8 cellular contexts compared by ENCODE assay signal in genomic region chr13:32316030-32316344, GRCh38. TPM values are rescaled to one million over a fixed set of nuclear protein-coding genes. Genes with fewer than 3 reads are reported as not detected.
DNase-seq lines count a peak whose midpoint lies in the region; ATAC-seq, FAIRE-seq and TF ChIP-seq lines count a peak whose summit lies in the region.

No MANE protein-coding gene starts in this region.

- H3K9me3 Mint-ChIP-seq in brain: no peaks in the 10 kb centered on the region

- peak overlapping the region; percentile 86 for H3K23ac ChIP-seq in IMR-90 (ENCODE audit: low read depth, low read length)

- peak overlapping the region; percentile 14 for H2AK5ac ChIP-seq in IMR-90 (ENCODE audit: low read depth, low read length)

- intact Hi-C loops in IMR-90 (cut with micrococcal nuclease): loop anchor here (5.0 kb wide), 1 partner anchor 221 kb away; the partner anchor contains the start of gene N4BP2L2

- H3K9me1 ChIP-seq in IMR-90 (ENCODE audit: insufficient read depth, low read length): no peaks in the 10 kb centered on the region; the same call in 1 of the 2 replicates

- CTCF ChIA-PET in IMR-90 (lab: Yijun Ruan, JAX): interaction anchor here (0.6 kb wide), 1 partner anchor 328 kb away, joined by 3 read pairs; no protein-coding TSS in a partner anchor

- peak overlapping the region; percentile 87 for H3K9ac ChIP-seq in IMR-90 (ENCODE audit: low read depth, low read length)

- in situ Hi-C loops in IMR-90 (cut with MboI; ENCODE audit: low sequenced_read_pairs): no loop called here

- H3K9me3 ChIP-seq in IMR-90 (ENCODE audit: control insufficient read depth, insufficient read depth, low read length): no peaks in the 10 kb centered on the region
- peaks cover 5% of the 10 kb centered on the region for H3K9me3 ChIP-seq in mesodermal cell (ENCODE audit: control insufficient read depth, low read length)

- peak overlapping the region; percentile 35; the same call in 1 of the 3 replicates for H2BK15ac ChIP-seq in IMR-90 (ENCODE audit: low read depth, low read length)

- H3K27ac ChIP-seq in IMR-90 (ENCODE audit: insufficient read depth, low read length) (peak overlapping the region; percentile 74), mesodermal cell (ENCODE audit: low read depth, low read length, severe bottlenecking) (peak overlapping the region; percentile 97)

- peak overlapping the region; percentile 16; the same call in 1 of the 2 replicates for H2BK20ac ChIP-seq in IMR-90 (ENCODE audit: low read depth, low read length)

- H2BK5ac ChIP-seq in IMR-90 (ENCODE audit: low read depth, low read length, poor library complexity, severe bottlenecking): peak overlapping the region; percentile 46

- peak overlapping the region; percentile 95 to 97 (median 96) for H3K4me3 Mint-ChIP-seq in brain

- no peaks in the 10 kb centered on the region for H4K20me1 ChIP-seq in IMR-90 (ENCODE audit: insufficient read depth, low read length)

- H3K4me3 ChIP-seq in IMR-90 (ENCODE audit: insufficient read depth, low read depth, low read length) (peak overlapping the region; percentile 64), mesodermal cell (ENCODE audit: extremely low read depth, insufficient read depth, low read length, poor library complexity, severe bottlenecking) (peak overlapping the region; percentile 69)

- peak overlapping the region; percentile 99 for H2AFZ ChIP-seq in IMR-90 (replicated peaks; ENCODE audit: low read length, poor library complexity)

- peak overlapping the region; percentile 53; the same call in 1 of the 2 replicates for H4K5ac ChIP-seq in IMR-90 (ENCODE audit: low read depth, low read length)

- peak overlapping the region; percentile 99 for H2AK9ac ChIP-seq in IMR-90 (replicated peaks; ENCODE audit: low read depth, low read length, poor library complexity)

- H3K4me1 ChIP-seq in IMR-90 (ENCODE audit: control insufficient read depth, insufficient read depth, low read length): peaks cover 3% of the 10 kb centered on the region
- no peaks in the 10 kb centered on the region for H3K4me1 ChIP-seq in mesodermal cell (ENCODE audit: control insufficient read depth, insufficient read depth, low read length, poor library complexity, severe bottlenecking)

- DNase-seq in GM12891 (ENCODE audit: insufficient read length, low spot score): peak; percentile 11
- no peak for DNase-seq in IMR-90
- no peak for DNase-seq in NCI-H1436 treated with DMSO at 0.1 percent for 48 hours (lab: John Stamatoyannopoulos, UW)
- DNase-seq in HT-29 (ENCODE audit: low spot score): no peak
- DNase-seq in globus pallidus (ENCODE audit: low spot score): no peak

- no peak for TF ChIP-seq RAD21 in IMR-90 (IDR thresholded peaks at IDR 0.05; ENCODE audit: low read length)

- H3K4me1 Mint-ChIP-seq in brain: peaks cover 20% of the 10 kb centered on the region

- peak overlapping the region; percentile 88 for H3K56ac ChIP-seq in IMR-90 (ENCODE audit: extremely low read depth, insufficient read depth, low read length)

- peak; percentile 52 for ATAC-seq in GM21529 (IDR thresholded peaks at IDR 0.05; ENCODE audit: unreplicated experiment)
- ATAC-seq in IMR-90 (ENCODE audit: low read depth): peak; percentile 50

- 4% methylated on average over 5 of the region's 13 CpGs; no CpG with 5 or more reads in 1 of the 2 experiments for WGBS in IMR-90 (ENCODE audit: extremely low coverage in 2 of 2, insufficient read length in 1 of 2), 2 experiments
- 3 to 7% methylated on average over 7 to 11 of the region's 13 CpGs for WGBS in mesodermal cell (ENCODE audit: insufficient coverage in 2 of 2), 2 experiments

- dilution Hi-C loops in IMR-90 (cut with HindIII; ENCODE audit: low sequenced_read_pairs, unreplicated experiment): no loop called here

- FAIRE-seq in GM12891 (lab: Jason Lieb, UNC): no peak

- peak overlapping the region; percentile 93 for H3K4ac ChIP-seq in IMR-90 (ENCODE audit: low read depth, low read length)

- H3K27me3 Mint-ChIP-seq in brain: peaks cover 5% of the 10 kb centered on the region

- H3K18ac ChIP-seq in IMR-90 (ENCODE audit: low read depth, low read length): peak overlapping the region; percentile 58

- H3K36me3 ChIP-seq in IMR-90 (ENCODE audit: control insufficient read depth, insufficient read depth, low read length) (no peaks in the 10 kb centered on the region), mesodermal cell (ENCODE audit: control insufficient read depth, insufficient read depth, low read length) (peaks cover 11% of the 10 kb centered on the region)

- POLR2A ChIA-PET in IMR-90 (lab: Charles Lee; ENCODE audit: unreplicated experiment): interaction anchor here (0.7 kb wide), 1 partner anchor 208 kb away, joined by 6 read pairs; no protein-coding TSS in a partner anchor

- peaks cover 0 to 23% of the 10 kb centered on the region in 2 experiments; a peak in 2 of 4 replicates for H3K79me1 ChIP-seq in IMR-90 (ENCODE audit: low read depth in 1 of 2, low read length in 2 of 2)

- peak overlapping the region; percentile 94 for H3K4me2 ChIP-seq in IMR-90 (ENCODE audit: low read depth, low read length)

- peak overlapping the region; percentile 91 to 100 (median 99) for H3K27ac Mint-ChIP-seq in brain

- BruUV-seq in IMR-90 (replicated peaks; lab: Mats Ljungman, UMichigan): TSS peak; percentile 73

- TF ChIP-seq CTCF in IMR-90 (conservative IDR thresholded peaks at IDR 0.05; ENCODE audit: low read depth, low read length): no peak
- no peak for TF ChIP-seq CTCF in brain (conservative IDR thresholded peaks at IDR 0.05)

- peak overlapping the region; percentile 70 for H2BK120ac ChIP-seq in IMR-90 (ENCODE audit: low read depth, low read length)

- TF ChIP-seq POLR2A in GM12891 (IDR thresholded peaks at IDR 0.05; ENCODE audit: low read depth, low read length): no peak; the same call in 1 of the 2 replicates
- no peak for TF ChIP-seq POLR2A in IMR-90 (IDR thresholded peaks at IDR 0.05; ENCODE audit: low read depth, low read length)

- H4K8ac ChIP-seq in IMR-90 (ENCODE audit: low read depth in 2 of 2, low read length in 2 of 2): peak overlapping the region; percentile 69 to 100

- H4K91ac ChIP-seq in IMR-90 (ENCODE audit: insufficient read depth, low read depth, low read length): peak overlapping the region; percentile 64

- peak overlapping the region; percentile 93 for H3K14ac ChIP-seq in IMR-90 (replicated peaks; ENCODE audit: low read depth, low read length)

- H3K27me3 ChIP-seq in IMR-90 (ENCODE audit: control insufficient read depth, insufficient read depth, low read length): no peaks in the 10 kb centered on the region

- no peaks in the 10 kb centered on the region for H3K36me3 Mint-ChIP-seq in brain

TF ChIP-seq in GM12891, 5 proteins besides CTCF, POLR2A, EP300 and RAD21:
- TF ChIP-seq TAF1 (IDR thresholded peaks at IDR 0.05; ENCODE audit: low read depth, low read length): no peak
- TF ChIP-seq PAX5 (IDR thresholded peaks at IDR 0.05; ENCODE audit: insufficient read depth, low read length, severe bottlenecking): no peak
- TF ChIP-seq POU2F2 (IDR thresholded peaks at IDR 0.05; ENCODE audit: low read depth, low read length): no peak
- no peak for TF ChIP-seq SPI1 (IDR thresholded peaks at IDR 0.05; ENCODE audit: low read depth, low read length)
- TF ChIP-seq POLR2AphosphoS5 (IDR thresholded peaks at IDR 0.05; ENCODE audit: low read depth, low read length): no peak
TF ChIP-seq in GM12891: peak in this region for 0.

TF ChIP-seq in IMR-90, 13 proteins besides CTCF, POLR2A, EP300 and RAD21 (continues in another document):
- no peak for TF ChIP-seq NFE2L2 (IDR thresholded peaks at IDR 0.05; ENCODE audit: low read depth, low read length)
- TF ChIP-seq, protein P1, sequence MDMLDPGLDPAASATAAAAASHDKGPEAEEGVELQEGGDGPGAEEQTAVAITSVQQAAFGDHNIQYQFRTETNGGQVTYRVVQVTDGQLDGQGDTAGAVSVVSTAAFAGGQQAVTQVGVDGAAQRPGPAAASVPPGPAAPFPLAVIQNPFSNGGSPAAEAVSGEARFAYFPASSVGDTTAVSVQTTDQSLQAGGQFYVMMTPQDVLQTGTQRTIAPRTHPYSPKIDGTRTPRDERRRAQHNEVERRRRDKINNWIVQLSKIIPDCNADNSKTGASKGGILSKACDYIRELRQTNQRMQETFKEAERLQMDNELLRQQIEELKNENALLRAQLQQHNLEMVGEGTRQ (IDR thresholded peaks at IDR 0.05; ENCODE audit: low read depth, low read length): no peak
- TF ChIP-seq BHLHE40 (IDR thresholded peaks at IDR 0.05; ENCODE audit: low read depth, low read length): no peak
- no peak for TF ChIP-seq RFX5 (IDR thresholded peaks at IDR 0.05; ENCODE audit: low read depth, low read length)
- no peak; the same call in 1 of the 2 replicates for TF ChIP-seq MXI1 (IDR thresholded peaks at IDR 0.05; ENCODE audit: borderline replicate concordance, low read depth, low read length)
- no peak for TF ChIP-seq CEBPB (IDR thresholded peaks at IDR 0.05; ENCODE audit: low read depth, low read length)
- TF ChIP-seq, protein P2, sequence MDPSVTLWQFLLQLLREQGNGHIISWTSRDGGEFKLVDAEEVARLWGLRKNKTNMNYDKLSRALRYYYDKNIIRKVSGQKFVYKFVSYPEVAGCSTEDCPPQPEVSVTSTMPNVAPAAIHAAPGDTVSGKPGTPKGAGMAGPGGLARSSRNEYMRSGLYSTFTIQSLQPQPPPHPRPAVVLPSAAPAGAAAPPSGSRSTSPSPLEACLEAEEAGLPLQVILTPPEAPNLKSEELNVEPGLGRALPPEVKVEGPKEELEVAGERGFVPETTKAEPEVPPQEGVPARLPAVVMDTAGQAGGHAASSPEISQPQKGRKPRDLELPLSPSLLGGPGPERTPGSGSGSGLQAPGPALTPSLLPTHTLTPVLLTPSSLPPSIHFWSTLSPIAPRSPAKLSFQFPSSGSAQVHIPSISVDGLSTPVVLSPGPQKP (IDR thresholded peaks at IDR 0.05; ENCODE audit: borderline replicate concordance, low read depth, low read length): no peak
- TF ChIP-seq FOS (IDR thresholded peaks at IDR 0.05; ENCODE audit: low read depth, low read length): no peak

RNA-seq across cellular contexts. Expression of gene BRCA2, which starts 0.7 kb away (rescaled TPM):
- polyA plus RNA-seq in GM12891 (2012; ENCODE audit: low read depth, missing spikeins): 6.7 TPM
- 9.7 and 11.7 TPM in 2 replicates for total RNA-seq in IMR-90 (2012; rRNA removed)
- polyA plus RNA-seq in IMR-90 (2012; rRNA removed): 2.0 and 2.1 TPM in 2 replicates
- 0.13 and 0.77 TPM in 2 replicates for polyA plus RNA-seq in IMR-90 (2012; cell fraction: cytosol; rRNA removed)
- polyA plus RNA-seq in IMR-90 (2012; cell fraction: nucleus; rRNA removed; ENCODE audit: low replicate concordance): 0.28 and 3.1 TPM in 2 replicates
- polyA plus RNA-seq in brain (ENCODE audit: insufficient read depth, low read depth, low replicate concordance): 0.59 TPM
- polyA plus RNA-seq in mesodermal cell (2013, experiment 1 of 2): 3.5 TPM
- 3.9 TPM for polyA plus RNA-seq in mesodermal cell (2013, experiment 2 of 2)
- total RNA-seq in HT-29 (2014; rRNA removed; shearing (Covaris generic)): 13.6 and 20.0 TPM in 2 replicates

RNA-seq across cellular contexts. Expression of gene ZAR1L, which starts 0.8 kb away (rescaled TPM):
- not detected for polyA plus RNA-seq in GM12891 (2012; ENCODE audit: low read depth, missing spikeins)
- not detected in 2 replicates for total RNA-seq in IMR-90 (2012; rRNA removed)
- not detected in 2 replicates for polyA plus RNA-seq in IMR-90 (2012; rRNA removed)
- not detected in 2 replicates for polyA plus RNA-seq in IMR-90 (2012; cell fraction: cytosol; rRNA removed)
- not detected in 2 replicates for polyA plus RNA-seq in IMR-90 (2012; cell fraction: nucleus; rRNA removed; ENCODE audit: low replicate concordance)
- polyA plus RNA-seq in brain (ENCODE audit: insufficient read depth, low read depth, low replicate concordance): not detected
- not detected for polyA plus RNA-seq in mesodermal cell (2013, experiment 1 of 2)
- 0.20 TPM for polyA plus RNA-seq in mesodermal cell (2013, experiment 2 of 2)
- total RNA-seq in HT-29 (2014; rRNA removed; shearing (Covaris generic)): 0.10 TPM in 1 of 2 replicates, not detected in the other
